ENCODE assay signal across 19 cellular contexts in the genomic region with DNA sequence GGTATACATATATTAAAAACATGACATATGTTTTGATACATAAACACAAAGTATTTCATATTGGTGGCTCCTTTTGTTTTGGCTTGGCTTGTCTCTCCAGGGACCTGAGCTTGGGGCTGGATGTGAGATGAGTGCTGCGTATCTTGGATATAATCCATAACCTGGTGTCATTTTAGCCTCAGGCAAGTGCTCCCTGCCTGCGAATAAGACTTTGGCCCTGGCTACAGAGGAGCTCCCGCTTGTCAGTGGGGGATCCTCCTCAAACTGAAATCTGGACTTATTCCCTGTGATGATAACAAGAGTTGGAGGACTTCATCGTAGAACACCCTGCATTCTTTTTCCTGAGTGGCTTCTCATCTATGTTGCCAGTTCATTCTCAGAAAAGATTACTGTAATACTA.
"Had no signal": no experiment of that assay in that cellular context is flagged by ENCODE, and none has a peak within 500 bp of the region (broad histone marks: within the 10 kb centered on the region; RNA-seq: fewer than 3 reads in every experiment).

No MANE protein-coding gene starts in this region.

- H3K4me1 ChIP-seq: foreskin keratinocyte, parathyroid adenoma, uterus had no signal

- H3K27me3 ChIP-seq: foreskin keratinocyte, spleen, testis, uterus had no signal

- DNase-seq: activated CD4-positive, alpha-beta T cell treated with anti-CD3 and anti-CD28 coated beads for 1 hour; activated CD4-positive, alpha-beta T cell treated with anti-CD3 and anti-CD28 coated beads, Interleukin-2, amount 50 U/mL, for 1 hour; activated gamma-delta T cell treated with Interleukin-2 at 50 U/mL for 16 hours; activated T-cell treated with anti-CD3 and anti-CD28 coated beads, Interleukin-2, amount 50 U/mL, for 1 hour; anterior cingulate cortex; effector memory CD4-positive, alpha-beta T cell; foreskin keratinocyte; hippocampal formation; kidney glomerular epithelial cell; mucosa of descending colon; nucleus accumbens; spleen; stimulated activated CD4-positive, alpha-beta T cell treated with anti-CD3 and anti-CD28 coated beads, Interleukin-4, amount 100 ng/mL, for 1 hour; stimulated activated naive CD4-positive, alpha-beta T cell; T-helper 9 cell; testis; trophoblast cell; uterus had no signal

- H3K9me3 ChIP-seq: mucosa of descending colon, spleen, testis, uterus had no signal

- ATAC-seq: foreskin keratinocyte, mucosa of descending colon had no signal

- H3K27ac ChIP-seq: foreskin keratinocyte, parathyroid adenoma, spleen, testis, uterus had no signal

- H3K4me3 ChIP-seq: mucosa of descending colon, spleen, testis, uterus had no signal
